1 cellular context compared by ENCODE assay signal in the genomic region with DNA sequence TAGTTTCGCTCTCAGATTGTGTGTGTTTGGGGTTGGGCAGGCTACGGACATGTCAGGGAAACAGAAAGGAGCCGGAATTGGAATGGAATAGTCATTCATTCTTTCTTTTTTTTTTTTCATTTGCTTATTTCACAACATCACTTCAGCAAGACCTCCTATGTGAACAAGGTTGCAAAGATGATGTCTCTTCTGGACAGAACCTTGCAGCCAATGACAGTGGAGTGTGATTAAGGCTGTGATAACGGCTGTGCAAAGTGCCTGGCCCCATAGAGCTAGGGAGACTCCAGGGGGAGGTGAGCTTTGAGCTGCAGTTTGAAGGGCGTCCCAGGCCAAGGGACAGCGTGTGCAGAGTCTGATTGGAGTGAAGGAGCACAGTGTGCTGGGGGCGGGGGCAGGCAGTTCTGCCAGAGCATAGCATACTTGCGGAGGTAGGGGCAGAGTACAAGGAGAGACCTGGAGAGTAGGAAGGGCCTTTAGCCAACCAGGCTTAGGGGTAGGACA.
A peak's percentile ranks its signal among the peaks of the same experiment; 100 is the strongest.
TF ChIP-seq lines count a peak whose summit lies in the region.

No MANE protein-coding gene starts in this region.

TF ChIP-seq in HepG2, 621 proteins besides CTCF, POLR2A, EP300 and RAD21 (continued from another document and continues in another):
- TF ChIP-seq, protein P1, sequence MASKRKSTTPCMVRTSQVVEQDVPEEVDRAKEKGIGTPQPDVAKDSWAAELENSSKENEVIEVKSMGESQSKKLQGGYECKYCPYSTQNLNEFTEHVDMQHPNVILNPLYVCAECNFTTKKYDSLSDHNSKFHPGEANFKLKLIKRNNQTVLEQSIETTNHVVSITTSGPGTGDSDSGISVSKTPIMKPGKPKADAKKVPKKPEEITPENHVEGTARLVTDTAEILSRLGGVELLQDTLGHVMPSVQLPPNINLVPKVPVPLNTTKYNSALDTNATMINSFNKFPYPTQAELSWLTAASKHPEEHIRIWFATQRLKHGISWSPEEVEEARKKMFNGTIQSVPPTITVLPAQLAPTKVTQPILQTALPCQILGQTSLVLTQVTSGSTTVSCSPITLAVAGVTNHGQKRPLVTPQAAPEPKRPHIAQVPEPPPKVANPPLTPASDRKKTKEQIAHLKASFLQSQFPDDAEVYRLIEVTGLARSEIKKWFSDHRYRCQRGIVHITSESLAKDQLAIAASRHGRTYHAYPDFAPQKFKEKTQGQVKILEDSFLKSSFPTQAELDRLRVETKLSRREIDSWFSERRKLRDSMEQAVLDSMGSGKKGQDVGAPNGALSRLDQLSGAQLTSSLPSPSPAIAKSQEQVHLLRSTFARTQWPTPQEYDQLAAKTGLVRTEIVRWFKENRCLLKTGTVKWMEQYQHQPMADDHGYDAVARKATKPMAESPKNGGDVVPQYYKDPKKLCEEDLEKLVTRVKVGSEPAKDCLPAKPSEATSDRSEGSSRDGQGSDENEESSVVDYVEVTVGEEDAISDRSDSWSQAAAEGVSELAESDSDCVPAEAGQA (IDR thresholded peaks at IDR 0.05; ENCODE audit: low read depth) = no peak
- TF ChIP-seq, protein P1 (CRISPR knock-in tag; IDR thresholded peaks at IDR 0.05; ENCODE audit: borderline replicate concordance) = no peak
- no peak for TF ChIP-seq ZNF614 (CRISPR knock-in tag; IDR thresholded peaks at IDR 0.05; ENCODE audit: borderline replicate concordance)
- TF ChIP-seq, protein P2, sequence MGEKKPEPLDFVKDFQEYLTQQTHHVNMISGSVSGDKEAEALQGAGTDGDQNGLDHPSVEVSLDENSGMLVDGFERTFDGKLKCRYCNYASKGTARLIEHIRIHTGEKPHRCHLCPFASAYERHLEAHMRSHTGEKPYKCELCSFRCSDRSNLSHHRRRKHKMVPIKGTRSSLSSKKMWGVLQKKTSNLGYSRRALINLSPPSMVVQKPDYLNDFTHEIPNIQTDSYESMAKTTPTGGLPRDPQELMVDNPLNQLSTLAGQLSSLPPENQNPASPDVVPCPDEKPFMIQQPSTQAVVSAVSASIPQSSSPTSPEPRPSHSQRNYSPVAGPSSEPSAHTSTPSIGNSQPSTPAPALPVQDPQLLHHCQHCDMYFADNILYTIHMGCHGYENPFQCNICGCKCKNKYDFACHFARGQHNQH (CRISPR knock-in tag; IDR thresholded peaks at IDR 0.05) = 0 out of 2 replicates have a peak, but pooled peaks have one; percentile 46
- no peak; the same call in 1 of the 2 replicates for TF ChIP-seq YEATS2 (CRISPR knock-in tag; IDR thresholded peaks at IDR 0.05; ENCODE audit: borderline replicate concordance)
- TF ChIP-seq ZFYVE20 (CRISPR knock-in tag; IDR thresholded peaks at IDR 0.05; ENCODE audit: borderline replicate concordance, low read depth) = no peak
- no peak for TF ChIP-seq NFRKB (IDR thresholded peaks at IDR 0.05)
- no peak; the same call in 1 of the 2 replicates for TF ChIP-seq KMT2A (CRISPR knock-in tag; IDR thresholded peaks at IDR 0.05)
- no peak for TF ChIP-seq KAT7 (CRISPR knock-in tag; IDR thresholded peaks at IDR 0.05; ENCODE audit: borderline replicate concordance)
- TF ChIP-seq, protein P3, sequence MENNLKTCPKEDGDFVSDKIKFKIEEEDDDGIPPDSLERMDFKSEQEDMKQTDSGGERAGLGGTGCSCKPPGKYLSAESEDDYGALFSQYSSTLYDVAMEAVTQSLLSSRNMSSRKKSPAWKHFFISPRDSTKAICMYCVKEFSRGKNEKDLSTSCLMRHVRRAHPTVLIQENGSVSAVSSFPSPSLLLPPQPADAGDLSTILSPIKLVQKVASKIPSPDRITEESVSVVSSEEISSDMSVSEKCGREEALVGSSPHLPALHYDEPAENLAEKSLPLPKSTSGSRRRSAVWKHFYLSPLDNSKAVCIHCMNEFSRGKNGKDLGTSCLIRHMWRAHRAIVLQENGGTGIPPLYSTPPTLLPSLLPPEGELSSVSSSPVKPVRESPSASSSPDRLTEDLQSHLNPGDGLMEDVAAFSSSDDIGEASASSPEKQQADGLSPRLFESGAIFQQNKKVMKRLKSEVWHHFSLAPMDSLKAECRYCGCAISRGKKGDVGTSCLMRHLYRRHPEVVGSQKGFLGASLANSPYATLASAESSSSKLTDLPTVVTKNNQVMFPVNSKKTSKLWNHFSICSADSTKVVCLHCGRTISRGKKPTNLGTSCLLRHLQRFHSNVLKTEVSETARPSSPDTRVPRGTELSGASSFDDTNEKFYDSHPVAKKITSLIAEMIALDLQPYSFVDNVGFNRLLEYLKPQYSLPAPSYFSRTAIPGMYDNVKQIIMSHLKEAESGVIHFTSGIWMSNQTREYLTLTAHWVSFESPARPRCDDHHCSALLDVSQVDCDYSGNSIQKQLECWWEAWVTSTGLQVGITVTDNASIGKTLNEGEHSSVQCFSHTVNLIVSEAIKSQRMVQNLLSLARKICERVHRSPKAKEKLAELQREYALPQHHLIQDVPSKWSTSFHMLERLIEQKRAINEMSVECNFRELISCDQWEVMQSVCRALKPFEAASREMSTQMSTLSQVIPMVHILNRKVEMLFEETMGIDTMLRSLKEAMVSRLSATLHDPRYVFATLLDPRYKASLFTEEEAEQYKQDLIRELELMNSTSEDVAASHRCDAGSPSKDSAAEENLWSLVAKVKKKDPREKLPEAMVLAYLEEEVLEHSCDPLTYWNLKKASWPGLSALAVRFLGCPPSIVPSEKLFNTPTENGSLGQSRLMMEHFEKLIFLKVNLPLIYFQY (CRISPR knock-in tag; IDR thresholded peaks at IDR 0.05; ENCODE audit: borderline replicate concordance) = no peak
- TF ChIP-seq, protein P4, sequence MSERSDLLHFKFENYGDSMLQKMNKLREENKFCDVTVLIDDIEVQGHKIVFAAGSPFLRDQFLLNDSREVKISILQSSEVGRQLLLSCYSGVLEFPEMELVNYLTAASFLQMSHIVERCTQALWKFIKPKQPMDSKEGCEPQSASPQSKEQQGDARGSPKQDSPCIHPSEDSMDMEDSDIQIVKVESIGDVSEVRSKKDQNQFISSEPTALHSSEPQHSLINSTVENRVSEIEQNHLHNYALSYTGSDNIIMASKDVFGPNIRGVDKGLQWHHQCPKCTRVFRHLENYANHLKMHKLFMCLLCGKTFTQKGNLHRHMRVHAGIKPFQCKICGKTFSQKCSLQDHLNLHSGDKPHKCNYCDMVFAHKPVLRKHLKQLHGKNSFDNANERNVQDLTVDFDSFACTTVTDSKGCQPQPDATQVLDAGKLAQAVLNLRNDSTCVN (CRISPR knock-in tag; IDR thresholded peaks at IDR 0.05; ENCODE audit: borderline replicate concordance) = 0 out of 2 replicates have a peak, but pooled peaks have one; percentile 13
- TF ChIP-seq ZNF121 (CRISPR knock-in tag; IDR thresholded peaks at IDR 0.05) = no peak
- TF ChIP-seq SRSF1 (optimal IDR thresholded peaks at IDR 0.05; ENCODE audit: low read depth, low read length) = no peak
- TF ChIP-seq, protein P5, sequence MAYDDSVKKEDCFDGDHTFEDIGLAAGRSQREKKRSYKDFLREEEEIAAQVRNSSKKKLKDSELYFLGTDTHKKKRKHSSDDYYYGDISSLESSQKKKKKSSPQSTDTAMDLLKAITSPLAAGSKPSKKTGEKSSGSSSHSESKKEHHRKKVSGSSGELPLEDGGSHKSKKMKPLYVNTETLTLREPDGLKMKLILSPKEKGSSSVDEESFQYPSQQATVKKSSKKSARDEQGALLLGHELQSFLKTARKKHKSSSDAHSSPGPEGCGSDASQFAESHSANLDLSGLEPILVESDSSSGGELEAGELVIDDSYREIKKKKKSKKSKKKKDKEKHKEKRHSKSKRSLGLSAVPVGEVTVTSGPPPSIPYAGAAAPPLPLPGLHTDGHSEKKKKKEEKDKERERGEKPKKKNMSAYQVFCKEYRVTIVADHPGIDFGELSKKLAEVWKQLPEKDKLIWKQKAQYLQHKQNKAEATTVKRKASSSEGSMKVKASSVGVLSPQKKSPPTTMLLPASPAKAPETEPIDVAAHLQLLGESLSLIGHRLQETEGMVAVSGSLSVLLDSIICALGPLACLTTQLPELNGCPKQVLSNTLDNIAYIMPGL (CRISPR knock-in tag; IDR thresholded peaks at IDR 0.05; ENCODE audit: borderline replicate concordance in 1 of 2, low read depth in 1 of 2) = no peak; a peak in 1 of 4 replicates
- TF ChIP-seq, protein P6, sequence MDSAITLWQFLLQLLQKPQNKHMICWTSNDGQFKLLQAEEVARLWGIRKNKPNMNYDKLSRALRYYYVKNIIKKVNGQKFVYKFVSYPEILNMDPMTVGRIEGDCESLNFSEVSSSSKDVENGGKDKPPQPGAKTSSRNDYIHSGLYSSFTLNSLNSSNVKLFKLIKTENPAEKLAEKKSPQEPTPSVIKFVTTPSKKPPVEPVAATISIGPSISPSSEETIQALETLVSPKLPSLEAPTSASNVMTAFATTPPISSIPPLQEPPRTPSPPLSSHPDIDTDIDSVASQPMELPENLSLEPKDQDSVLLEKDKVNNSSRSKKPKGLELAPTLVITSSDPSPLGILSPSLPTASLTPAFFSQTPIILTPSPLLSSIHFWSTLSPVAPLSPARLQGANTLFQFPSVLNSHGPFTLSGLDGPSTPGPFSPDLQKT (CRISPR knock-in tag; IDR thresholded peaks at IDR 0.05; ENCODE audit: borderline replicate concordance) = no peak
- TF ChIP-seq, protein P7, sequence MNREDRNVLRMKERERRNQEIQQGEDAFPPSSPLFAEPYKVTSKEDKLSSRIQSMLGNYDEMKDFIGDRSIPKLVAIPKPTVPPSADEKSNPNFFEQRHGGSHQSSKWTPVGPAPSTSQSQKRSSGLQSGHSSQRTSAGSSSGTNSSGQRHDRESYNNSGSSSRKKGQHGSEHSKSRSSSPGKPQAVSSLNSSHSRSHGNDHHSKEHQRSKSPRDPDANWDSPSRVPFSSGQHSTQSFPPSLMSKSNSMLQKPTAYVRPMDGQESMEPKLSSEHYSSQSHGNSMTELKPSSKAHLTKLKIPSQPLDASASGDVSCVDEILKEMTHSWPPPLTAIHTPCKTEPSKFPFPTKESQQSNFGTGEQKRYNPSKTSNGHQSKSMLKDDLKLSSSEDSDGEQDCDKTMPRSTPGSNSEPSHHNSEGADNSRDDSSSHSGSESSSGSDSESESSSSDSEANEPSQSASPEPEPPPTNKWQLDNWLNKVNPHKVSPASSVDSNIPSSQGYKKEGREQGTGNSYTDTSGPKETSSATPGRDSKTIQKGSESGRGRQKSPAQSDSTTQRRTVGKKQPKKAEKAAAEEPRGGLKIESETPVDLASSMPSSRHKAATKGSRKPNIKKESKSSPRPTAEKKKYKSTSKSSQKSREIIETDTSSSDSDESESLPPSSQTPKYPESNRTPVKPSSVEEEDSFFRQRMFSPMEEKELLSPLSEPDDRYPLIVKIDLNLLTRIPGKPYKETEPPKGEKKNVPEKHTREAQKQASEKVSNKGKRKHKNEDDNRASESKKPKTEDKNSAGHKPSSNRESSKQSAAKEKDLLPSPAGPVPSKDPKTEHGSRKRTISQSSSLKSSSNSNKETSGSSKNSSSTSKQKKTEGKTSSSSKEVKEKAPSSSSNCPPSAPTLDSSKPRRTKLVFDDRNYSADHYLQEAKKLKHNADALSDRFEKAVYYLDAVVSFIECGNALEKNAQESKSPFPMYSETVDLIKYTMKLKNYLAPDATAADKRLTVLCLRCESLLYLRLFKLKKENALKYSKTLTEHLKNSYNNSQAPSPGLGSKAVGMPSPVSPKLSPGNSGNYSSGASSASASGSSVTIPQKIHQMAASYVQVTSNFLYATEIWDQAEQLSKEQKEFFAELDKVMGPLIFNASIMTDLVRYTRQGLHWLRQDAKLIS (CRISPR knock-in tag; IDR thresholded peaks at IDR 0.05) = no peak
- peak; percentile 72 for TF ChIP-seq SALL1 (CRISPR knock-in tag; IDR thresholded peaks at IDR 0.05)
- no peak for TF ChIP-seq SMC3 (IDR thresholded peaks at IDR 0.05; ENCODE audit: low read length)
- TF ChIP-seq DNMT1 (CRISPR knock-in tag; IDR thresholded peaks at IDR 0.05) = no peak
- TF ChIP-seq, protein P8, sequence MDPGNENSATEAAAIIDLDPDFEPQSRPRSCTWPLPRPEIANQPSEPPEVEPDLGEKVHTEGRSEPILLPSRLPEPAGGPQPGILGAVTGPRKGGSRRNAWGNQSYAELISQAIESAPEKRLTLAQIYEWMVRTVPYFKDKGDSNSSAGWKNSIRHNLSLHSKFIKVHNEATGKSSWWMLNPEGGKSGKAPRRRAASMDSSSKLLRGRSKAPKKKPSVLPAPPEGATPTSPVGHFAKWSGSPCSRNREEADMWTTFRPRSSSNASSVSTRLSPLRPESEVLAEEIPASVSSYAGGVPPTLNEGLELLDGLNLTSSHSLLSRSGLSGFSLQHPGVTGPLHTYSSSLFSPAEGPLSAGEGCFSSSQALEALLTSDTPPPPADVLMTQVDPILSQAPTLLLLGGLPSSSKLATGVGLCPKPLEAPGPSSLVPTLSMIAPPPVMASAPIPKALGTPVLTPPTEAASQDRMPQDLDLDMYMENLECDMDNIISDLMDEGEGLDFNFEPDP (CRISPR knock-in tag; conservative IDR thresholded peaks at IDR 0.05) = no peak
- TF ChIP-seq HDAC1 (CRISPR knock-in tag; IDR thresholded peaks at IDR 0.05) = peak; percentile 88
- TF ChIP-seq, protein P9, sequence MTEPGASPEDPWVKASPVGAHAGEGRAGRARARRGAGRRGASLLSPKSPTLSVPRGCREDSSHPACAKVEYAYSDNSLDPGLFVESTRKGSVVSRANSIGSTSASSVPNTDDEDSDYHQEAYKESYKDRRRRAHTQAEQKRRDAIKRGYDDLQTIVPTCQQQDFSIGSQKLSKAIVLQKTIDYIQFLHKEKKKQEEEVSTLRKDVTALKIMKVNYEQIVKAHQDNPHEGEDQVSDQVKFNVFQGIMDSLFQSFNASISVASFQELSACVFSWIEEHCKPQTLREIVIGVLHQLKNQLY (CRISPR knock-in tag; IDR thresholded peaks at IDR 0.05) = no peak
- no peak for TF ChIP-seq NCOA5 (CRISPR knock-in tag; IDR thresholded peaks at IDR 0.05)
- TF ChIP-seq ZNF737 (CRISPR knock-in tag; IDR thresholded peaks at IDR 0.05; ENCODE audit: borderline replicate concordance) = no peak
- TF ChIP-seq, protein P10, sequence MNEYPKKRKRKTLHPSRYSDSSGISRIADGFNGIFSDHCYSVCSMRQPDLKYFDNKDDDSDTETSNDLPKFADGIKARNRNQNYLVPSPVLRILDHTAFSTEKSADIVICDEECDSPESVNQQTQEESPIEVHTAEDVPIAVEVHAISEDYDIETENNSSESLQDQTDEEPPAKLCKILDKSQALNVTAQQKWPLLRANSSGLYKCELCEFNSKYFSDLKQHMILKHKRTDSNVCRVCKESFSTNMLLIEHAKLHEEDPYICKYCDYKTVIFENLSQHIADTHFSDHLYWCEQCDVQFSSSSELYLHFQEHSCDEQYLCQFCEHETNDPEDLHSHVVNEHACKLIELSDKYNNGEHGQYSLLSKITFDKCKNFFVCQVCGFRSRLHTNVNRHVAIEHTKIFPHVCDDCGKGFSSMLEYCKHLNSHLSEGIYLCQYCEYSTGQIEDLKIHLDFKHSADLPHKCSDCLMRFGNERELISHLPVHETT (CRISPR knock-in tag; conservative IDR thresholded peaks at IDR 0.05) = no peak
- no peak for TF ChIP-seq ZNF124 (CRISPR knock-in tag; IDR thresholded peaks at IDR 0.05)
- no peak for TF ChIP-seq KAT2B (IDR thresholded peaks at IDR 0.05; ENCODE audit: borderline replicate concordance, low read depth, low read length)
- TF ChIP-seq ZNF839 (CRISPR knock-in tag; IDR thresholded peaks at IDR 0.05; ENCODE audit: borderline replicate concordance) = no peak
